1 cellular context compared by ENCODE assay signal in genomic region chr17:45867702-45868101, GRCh38.
TF ChIP-seq lines count a peak whose summit lies in the region.

No MANE protein-coding gene starts in this region.

TF ChIP-seq in WTC11, 78 proteins besides CTCF, POLR2A, EP300 and RAD21 (continued from another document):
- TF ChIP-seq ZNF532 (CRISPR knock-in tag; IDR thresholded peaks at IDR 0.05; ENCODE audit: borderline replicate concordance) = 0 out of 2 replicates have a peak, but pooled peaks have one; percentile 47
